28 cellular contexts compared by ENCODE assay signal in genomic region chr13:19324325-19324724, GRCh38.
"Had no signal": no experiment of that assay in that cellular context is flagged by ENCODE, and none has a peak within 500 bp of the region (broad histone marks: within the 10 kb centered on the region; RNA-seq: fewer than 3 reads in every experiment).

No MANE protein-coding gene starts in this region.

- H3K36me3 ChIP-seq: colonic mucosa, esophagus squamous epithelium, gastrocnemius medialis, heart right ventricle, left lung, lower lobe of right lung had no signal

- H3K27ac ChIP-seq: colonic mucosa, epithelial cell of prostate, esophagus squamous epithelium, gastrocnemius medialis, heart right ventricle, left lung, lower lobe of right lung had no signal

- H3K4me1 Mint-ChIP-seq: endodermal cell, mesothelial cell of epicardium, naive B cell had no signal

- H3K4me1 ChIP-seq: colonic mucosa, esophagus squamous epithelium, gastrocnemius medialis, heart right ventricle, left lung, lower lobe of right lung had no signal

- ATAC-seq: effector memory CD8-positive, alpha-beta T cell; esophagus mucosa; gastrocnemius medialis; heart right ventricle; left cardiac atrium; left lung; left ventricle myocardium superior; lower lobe of right lung; mucosa of descending colon had no signal

- FAIRE-seq: endometrium, islet of Langerhans, keratinocyte had no signal

- H3K27me3 ChIP-seq: colonic mucosa, esophagus squamous epithelium, gastrocnemius medialis, left lung had no signal

- H3K27me3 Mint-ChIP-seq: dendritic cell treated with granulocyte-macrophage colony-stimulating factor and Interleukin-4, amounts not matched to agents 40 ng/mL and 50 ng/mL, for 4 days had no signal

- H3K4me3 Mint-ChIP-seq: dendritic cell treated with granulocyte-macrophage colony-stimulating factor and Interleukin-4, amounts not matched to agents 40 ng/mL and 50 ng/mL, for 4 days; effector memory CD8-positive, alpha-beta T cell; endodermal cell; mesothelial cell of epicardium; naive B cell had no signal

- H3K9me3 ChIP-seq: colonic mucosa, gastrocnemius medialis, lower lobe of right lung had no signal

- DNase-seq: colonic mucosa; cortex of kidney; effector CD8-positive, alpha-beta T cell; effector memory CD8-positive, alpha-beta T cell; endodermal cell; erythroblast; esophagus squamous epithelium; foreskin fibroblast; foreskin melanocyte; gastrocnemius medialis; glutamatergic neuron; head of caudate nucleus; heart right ventricle; hippocampal formation; left cardiac atrium; left lung; left ventricle myocardium superior; lower lobe of right lung; mesenchymal stem cell; mucosa of descending colon; naive B cell had no signal

- H3K27ac Mint-ChIP-seq: dendritic cell treated with granulocyte-macrophage colony-stimulating factor and Interleukin-4, amounts not matched to agents 40 ng/mL and 50 ng/mL, for 4 days; effector memory CD8-positive, alpha-beta T cell; endodermal cell; mesothelial cell of epicardium; naive B cell had no signal

- H3K4me3 ChIP-seq: colonic mucosa, esophagus squamous epithelium, gastrocnemius medialis, heart right ventricle, left lung, lower lobe of right lung, mucosa of descending colon had no signal
